8 cellular contexts compared by ENCODE assay signal in the genomic region with DNA sequence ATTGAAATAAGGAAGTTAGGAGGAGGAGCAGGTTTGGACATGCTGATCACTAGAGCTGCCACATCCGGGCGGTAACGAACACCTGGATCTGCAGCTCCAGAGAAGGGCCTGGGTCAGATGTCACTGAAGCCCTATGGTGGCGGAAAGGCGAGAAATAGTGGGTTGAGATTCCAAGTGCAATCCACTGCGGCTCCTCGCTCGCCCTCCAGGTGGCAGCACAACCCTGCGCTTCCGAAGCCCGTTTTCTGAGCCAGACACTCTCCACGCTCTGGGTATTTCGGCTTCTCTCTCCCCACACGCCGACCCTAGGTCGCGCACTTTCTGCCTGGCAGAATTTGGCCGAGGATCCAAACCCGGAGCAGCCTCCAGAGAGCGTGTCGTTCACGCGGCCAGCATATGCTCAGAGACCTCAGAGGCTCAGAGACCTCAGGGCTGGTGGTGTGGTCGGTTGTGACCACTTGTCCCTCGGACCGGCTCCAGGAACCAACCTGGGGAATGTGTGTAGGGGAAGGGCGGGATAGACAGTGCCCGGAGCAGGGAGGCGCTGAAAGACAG. TPM values are rescaled to one million over a fixed set of nuclear protein-coding genes. Genes with fewer than 3 reads are reported as not detected.
DNase-seq lines count a peak whose midpoint lies in the region; ATAC-seq and TF ChIP-seq lines count a peak whose summit lies in the region.

No MANE protein-coding gene starts in this region.

- CTCF ChIA-PET in AG04449 (lab: Yijun Ruan, JAX) = interaction anchor here (0.6 to 13.4 kb wide), 15 partner anchors 11 to 327 kb away, joined by 3 to 255 read pairs (median 4); partner anchors contain the start of genes CTDNEP1, MPDU1, NEURL4 and TNFSF12

- POLR2A ChIA-PET in AG04449 (lab: Yijun Ruan, JAX) = interaction anchor here (1.0 to 1.4 kb wide), 2 partner anchors 21 to 65 kb away, joined by 3 to 4 read pairs; no protein-coding TSS in a partner anchor

- peak; percentile 96 for TF ChIP-seq CTCF in AG04449 (IDR thresholded peaks at IDR 0.05; ENCODE audit: insufficient read depth, low read length, missing control alignments)

- ATAC-seq in GM18907 (IDR thresholded peaks at IDR 0.05; ENCODE audit: unreplicated experiment) = peak; percentile 61

- peak overlapping the region; percentile 66 for H3K27ac ChIP-seq in epithelial cell of prostate

- DNase-seq in AG04449 (ENCODE audit: low read depth, low spot score) (no peak), HT-29 (ENCODE audit: low spot score) (peak; percentile 88), OCI-M1 (lab: John Stamatoyannopoulos, UW) (peak; percentile 96), activated T-cell treated with anti-CD3 and anti-CD28 coated beads for 48 hours (ENCODE audit: low read depth) (peak; percentile 83), epithelial cell of prostate (ENCODE audit: low read depth, low spot score) (no peak), mucosa of gallbladder (ENCODE audit: low spot score) (peak; percentile 87)
- peak; percentile 61 to 71 for DNase-seq in stimulated activated CD8-positive, alpha-beta memory T cell treated with anti-CD3 and anti-CD28 coated beads, Interleukin-4, amount 100 ng/mL, for 1 hour (ENCODE audit: low read depth in 2 of 2, low spot score in 1 of 2)

- peak overlapping the region; percentile 52 for H3K4me3 ChIP-seq in AG04449 (ENCODE audit: low read depth, low read length)

RNA-seq across cellular contexts. Expression of gene SLC2A4, which starts 0.9 kb away (rescaled TPM):
- total RNA-seq in HT-29 (2014; rRNA removed; shearing (Covaris generic)) = 0.26 and 0.38 TPM in 2 replicates
- total RNA-seq in mucosa of gallbladder = 7.6 TPM

RNA-seq across cellular contexts. Expression of gene YBX2, which starts 13.8 kb away (rescaled TPM):
- 16.3 and 19.4 TPM in 2 replicates for total RNA-seq in HT-29 (2014; rRNA removed; shearing (Covaris generic))
- total RNA-seq in mucosa of gallbladder = 1.4 TPM

RNA-seq across cellular contexts. Expression of gene CLDN7, which starts 18.3 kb away (rescaled TPM):
- 383 and 429 TPM in 2 replicates for total RNA-seq in HT-29 (2014; rRNA removed; shearing (Covaris generic))
- total RNA-seq in mucosa of gallbladder = 248 TPM

RNA-seq across cellular contexts. Expression of gene EIF5A, which starts 26.8 kb away (rescaled TPM):
- 915 and 962 TPM in 2 replicates for total RNA-seq in HT-29 (2014; rRNA removed; shearing (Covaris generic))
- 233 TPM for total RNA-seq in mucosa of gallbladder

RNA-seq across cellular contexts. Expression of gene ELP5, which starts 28.6 kb away (rescaled TPM):
- total RNA-seq in HT-29 (2014; rRNA removed; shearing (Covaris generic)) = 46.5 and 46.7 TPM in 2 replicates
- total RNA-seq in mucosa of gallbladder = 47.9 TPM

Comparison
In these comparisons a context has a peak if more than half of its experiments do, and no peak if none do; other contexts are left out.
1. DNase-seq: peak in HT-29 (single experiment), OCI-M1 (single experiment), activated T-cell treated with anti-CD3 and anti-CD28 coated beads for 48 hours (single experiment), mucosa of gallbladder (single experiment) and stimulated activated CD8-positive, alpha-beta memory T cell treated with anti-CD3 and anti-CD28 coated beads, Interleukin-4, amount 100 ng/mL, for 1 hour (2 of 2); none in AG04449 (single experiment) and epithelial cell of prostate (single experiment).